ENCODE assay signal across 25 cellular contexts in genomic region chrX:138771042-138771441, GRCh38. TPM values are rescaled to one million over a fixed set of nuclear protein-coding genes. Genes with fewer than 3 reads are reported as not detected.
"Had no signal": no experiment of that assay in that cellular context is flagged by ENCODE, and none has a peak within 500 bp of the region (broad histone marks: within the 10 kb centered on the region; RNA-seq: fewer than 3 reads in every experiment).

No MANE protein-coding gene starts in this region.

- H3K27me3 Mint-ChIP-seq: activated CD4-positive, alpha-beta memory T cell treated with anti-CD3 and anti-CD28 coated beads, Interleukin-2, amount 10 ng/mL, durations not matched to agents 7 days and 5 days; activated CD4-positive, alpha-beta T cell treated with anti-CD3 and anti-CD28 coated beads, Interleukin-2, amount 10 ng/mL, durations not matched to agents 24 days and 14 days; brain; dendritic cell treated with granulocyte-macrophage colony-stimulating factor and Interleukin-4, amounts not matched to agents 40 ng/mL and 50 ng/mL, for 4 days; naive thymus-derived CD4-positive, alpha-beta T cell had no signal

- FAIRE-seq: endometrium had no signal

- H3K4me3 ChIP-seq: gastrocnemius medialis, left ventricle myocardium inferior, smooth muscle cell, testis had no signal

- H3K36me3 ChIP-seq: gastrocnemius medialis, left ventricle myocardium inferior had no signal

- H3K27me3 ChIP-seq: gastrocnemius medialis, testis had no signal

- H3K9me3 Mint-ChIP-seq: activated CD4-positive, alpha-beta memory T cell treated with anti-CD3 and anti-CD28 coated beads, Interleukin-2, amount 10 ng/mL, durations not matched to agents 7 days and 5 days; activated CD4-positive, alpha-beta T cell treated with anti-CD3 and anti-CD28 coated beads, Interleukin-2, amount 10 ng/mL, durations not matched to agents 24 days and 14 days; activated naive CD4-positive, alpha-beta T cell treated with anti-CD3 and anti-CD28 coated beads, Interleukin-2, amount 50 U/mL, for 24 hours; brain; dendritic cell treated with granulocyte-macrophage colony-stimulating factor and Interleukin-4, amounts not matched to agents 40 ng/mL and 50 ng/mL, for 4 days; naive thymus-derived CD4-positive, alpha-beta T cell; neural crest cell; stimulated activated naive B cell treated with anti-CD40 and anti-IgM and Interleukin-4, amounts not matched to agents 10 μg/mL and 1 μg/mL and 100 μg/mL, for 72 hours had no signal

- H3K4me3 Mint-ChIP-seq: activated CD4-positive, alpha-beta memory T cell treated with anti-CD3 and anti-CD28 coated beads, Interleukin-2, amount 10 ng/mL, durations not matched to agents 7 days and 5 days; activated CD4-positive, alpha-beta T cell treated with anti-CD3 and anti-CD28 coated beads, Interleukin-2, amount 10 ng/mL, durations not matched to agents 24 days and 14 days; activated naive CD4-positive, alpha-beta T cell treated with anti-CD3 and anti-CD28 coated beads, Interleukin-2, amount 50 U/mL, for 24 hours; brain; dendritic cell treated with granulocyte-macrophage colony-stimulating factor and Interleukin-4, amounts not matched to agents 40 ng/mL and 50 ng/mL, for 4 days; naive thymus-derived CD4-positive, alpha-beta T cell; neural crest cell; stimulated activated naive B cell treated with anti-CD40 and anti-IgM and Interleukin-4, amounts not matched to agents 10 μg/mL and 1 μg/mL and 100 μg/mL, for 72 hours had no signal

- H3K4me1 Mint-ChIP-seq: activated CD4-positive, alpha-beta memory T cell treated with anti-CD3 and anti-CD28 coated beads, Interleukin-2, amount 10 ng/mL, durations not matched to agents 7 days and 5 days; activated CD4-positive, alpha-beta T cell treated with anti-CD3 and anti-CD28 coated beads, Interleukin-2, amount 10 ng/mL, durations not matched to agents 24 days and 14 days; activated naive CD4-positive, alpha-beta T cell treated with anti-CD3 and anti-CD28 coated beads, Interleukin-2, amount 50 U/mL, for 24 hours; naive thymus-derived CD4-positive, alpha-beta T cell; stimulated activated naive B cell treated with anti-CD40 and anti-IgM and Interleukin-4, amounts not matched to agents 10 μg/mL and 1 μg/mL and 100 μg/mL, for 72 hours had no signal

- H3K4me2 ChIP-seq: smooth muscle cell had no signal

- H3K27ac Mint-ChIP-seq: activated CD4-positive, alpha-beta memory T cell treated with anti-CD3 and anti-CD28 coated beads, Interleukin-2, amount 10 ng/mL, durations not matched to agents 7 days and 5 days; activated CD4-positive, alpha-beta T cell treated with anti-CD3 and anti-CD28 coated beads, Interleukin-2, amount 10 ng/mL, durations not matched to agents 24 days and 14 days; activated naive CD4-positive, alpha-beta T cell treated with anti-CD3 and anti-CD28 coated beads, Interleukin-2, amount 50 U/mL, for 24 hours; brain; dendritic cell treated with granulocyte-macrophage colony-stimulating factor and Interleukin-4, amounts not matched to agents 40 ng/mL and 50 ng/mL, for 4 days; naive thymus-derived CD4-positive, alpha-beta T cell; stimulated activated naive B cell treated with anti-CD40 and anti-IgM and Interleukin-4, amounts not matched to agents 10 μg/mL and 1 μg/mL and 100 μg/mL, for 72 hours had no signal

- H3K27ac ChIP-seq: gastrocnemius medialis, left ventricle myocardium inferior, testis, VCaP had no signal

- DNase-seq: activated CD4-positive, alpha-beta memory T cell treated with anti-CD3 and anti-CD28 coated beads, Interleukin-2, amount 10 ng/mL, durations not matched to agents 7 days and 5 days; activated CD4-positive, alpha-beta T cell treated with anti-CD3 and anti-CD28 coated beads, Interleukin-2, amount 10 ng/mL, durations not matched to agents 24 days and 14 days; activated gamma-delta T cell treated with Interleukin-2 at 50 U/mL for 16 hours; aorta; effector CD4-positive, alpha-beta T cell; erythroblast; gastrocnemius medialis; hippocampal formation; left ventricle myocardium inferior; naive thymus-derived CD4-positive, alpha-beta T cell; stimulated activated CD4-positive, alpha-beta T cell treated with anti-CD3 and anti-CD28 coated beads, Interleukin-15, amount 100 ng/mL, for 24 hours; stimulated activated CD8-positive, alpha-beta memory T cell treated with anti-CD3 and anti-CD28 coated beads, Interleukin-4, amount 100 ng/mL, for 48 hours; stimulated activated naive B cell treated with anti-CD40 and anti-IgM and Interleukin-4, amounts not matched to agents 10 μg/mL and 1 μg/mL and 100 μg/mL, for 72 hours; testis; trophoblast cell had no signal

- H3K9me3 ChIP-seq: gastrocnemius medialis, left ventricle myocardium inferior, testis had no signal

- H3K4me1 ChIP-seq: left ventricle myocardium inferior, testis had no signal

- H3K36me3 Mint-ChIP-seq: activated naive CD4-positive, alpha-beta T cell treated with anti-CD3 and anti-CD28 coated beads, Interleukin-2, amount 50 U/mL, for 24 hours; brain; naive thymus-derived CD4-positive, alpha-beta T cell; stimulated activated naive B cell treated with anti-CD40 and anti-IgM and Interleukin-4, amounts not matched to agents 10 μg/mL and 1 μg/mL and 100 μg/mL, for 72 hours had no signal

- ATAC-seq: activated CD4-positive, CD25-positive, alpha-beta regulatory T cell treated with anti-CD3 and anti-CD28 coated beads, Interleukin-2, amount 50 U/mL, for 24 hours; gastrocnemius medialis; naive thymus-derived CD4-positive, alpha-beta T cell; sciatic nerve; stimulated activated naive B cell treated with anti-CD40 and anti-IgM and Interleukin-4, amounts not matched to agents 10 μg/mL and 1 μg/mL and 100 μg/mL, for 72 hours had no signal

RNA-seq across cellular contexts. Expression of gene FGF13, which starts 59.5 kb away (rescaled TPM):
- total RNA-seq: activated CD4-positive, alpha-beta memory T cell treated with anti-CD3 and anti-CD28 coated beads, Interleukin-2, amount 10 ng/mL, durations not matched to agents 7 days and 5 days; activated CD4-positive, alpha-beta T cell treated with anti-CD3 and anti-CD28 coated beads, Interleukin-2, amount 10 ng/mL, durations not matched to agents 24 days and 14 days; naive thymus-derived CD4-positive, alpha-beta T cell; T-helper 2 cell treated with Interferon-gamma antibody and Interleukin-4, amounts not matched to agents 100 ng/mL and 5 ng/mL, for 36 hours had no signal
- polyA plus RNA-seq: naive thymus-derived CD4-positive, alpha-beta T cell had no signal
